Comparison of ENCODE assay signal across 8 cellular contexts in the genomic region with DNA sequence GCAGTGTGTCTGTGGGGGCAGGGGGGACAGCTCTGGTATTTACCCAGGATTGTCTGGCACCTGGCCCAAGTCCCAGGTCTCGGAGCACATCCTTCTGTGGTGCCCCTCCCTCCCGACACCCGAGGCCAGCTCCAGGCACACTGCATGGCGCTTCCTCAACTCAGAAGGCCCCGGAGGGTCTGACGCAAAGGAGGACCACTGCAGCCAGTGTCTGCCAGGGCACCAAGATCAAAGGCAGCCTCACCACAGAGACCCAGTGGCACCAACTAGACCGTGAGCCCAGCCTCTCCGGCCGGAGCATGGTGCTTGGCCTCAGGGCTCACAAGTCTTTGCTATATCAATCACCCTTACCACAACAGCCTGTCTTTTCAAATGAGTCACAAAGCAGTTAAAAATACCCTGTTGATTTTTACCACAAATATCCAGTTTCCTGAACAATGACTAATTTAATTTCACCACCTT.
DNase-seq lines count a peak whose midpoint lies in the region; ATAC-seq and TF ChIP-seq lines count a peak whose summit lies in the region.

No MANE protein-coding gene starts in this region.

- H3K4me3 Mint-ChIP-seq in endodermal cell = no peak overlapping the region
- no peak overlapping the region for H3K4me3 Mint-ChIP-seq in T-helper 17 cell

- H3K9me3 Mint-ChIP-seq in endodermal cell = no peaks in the 10 kb centered on the region

- H3K36me3 ChIP-seq in brain microvascular endothelial cell (replicated peaks) = peaks cover 43% of the 10 kb centered on the region
- peaks cover 0 to 41% of the 10 kb centered on the region in 2 donors for H3K36me3 ChIP-seq in gastroesophageal sphincter
- H3K36me3 ChIP-seq in endodermal cell (ENCODE audit: control insufficient read depth, insufficient read depth, low read length) = peaks cover 78% of the 10 kb centered on the region

- H3K27me3 ChIP-seq in brain microvascular endothelial cell (replicated peaks) = no peaks in the 10 kb centered on the region
- no peaks in the 10 kb centered on the region for H3K27me3 ChIP-seq in gastroesophageal sphincter
- H3K27me3 ChIP-seq in endodermal cell (ENCODE audit: control insufficient read depth, insufficient read depth, low read length, poor library complexity, severe bottlenecking) = no peaks in the 10 kb centered on the region

- H3K9me3 ChIP-seq in gastroesophageal sphincter = no peaks in the 10 kb centered on the region
- no peaks in the 10 kb centered on the region for H3K9me3 ChIP-seq in endodermal cell (ENCODE audit: control insufficient read depth, low read length)
- no peaks in the 10 kb centered on the region for H3K9me3 ChIP-seq in T-helper 17 cell (ENCODE audit: control insufficient read depth, low read length, poor library complexity, severe bottlenecking)

- no peak overlapping the region for H3K27ac ChIP-seq in brain microvascular endothelial cell
- peak overlapping the region; percentile 73 for H3K27ac ChIP-seq in substantia nigra (ENCODE audit: low read depth, low read length, poor library complexity, severe bottlenecking)
- H3K27ac ChIP-seq in gastroesophageal sphincter = peak overlapping the region in 1 of 4 donors; percentile 8
- no peak overlapping the region for H3K27ac ChIP-seq in endodermal cell (ENCODE audit: low read depth, low read length)

- WGBS in gastroesophageal sphincter (ENCODE audit: low coverage in 1 of 2), 2 donors = 42 to 80% methylated on average over 1 to 3 of the region's 9 CpGs
- 97% methylated on average over 9 of the region's 9 CpGs; no CpG with 5 or more reads in 1 of the 2 experiments for WGBS in endodermal cell (ENCODE audit: insufficient coverage in 1 of 2, insufficient read length in 1 of 2), 2 experiments

- H3K36me3 Mint-ChIP-seq in endodermal cell (ENCODE audit: low read depth) (peaks cover 60% of the 10 kb centered on the region), T-helper 17 cell (ENCODE audit: low read depth) (peaks cover 5% of the 10 kb centered on the region)

- no peaks in the 10 kb centered on the region for H3K27me3 Mint-ChIP-seq in endodermal cell (ENCODE audit: insufficient read depth)
- peaks cover 11% of the 10 kb centered on the region for H3K27me3 Mint-ChIP-seq in T-helper 17 cell

- H3K4me3 ChIP-seq in brain microvascular endothelial cell (ENCODE audit: low read depth, low read length) (no peak overlapping the region), gastroesophageal sphincter (no peak overlapping the region), endodermal cell (ENCODE audit: low read length) (no peak overlapping the region)

- no peak for TF ChIP-seq EP300 in gastroesophageal sphincter (IDR thresholded peaks at IDR 0.05)

- TF ChIP-seq CTCF in brain microvascular endothelial cell (IDR thresholded peaks at IDR 0.05; ENCODE audit: low read depth, low read length, missing control alignments) (no peak), gastroesophageal sphincter (IDR thresholded peaks at IDR 0.05) (no peak), endodermal cell (conservative IDR thresholded peaks at IDR 0.05) (no peak)

- H3K4me1 ChIP-seq in gastroesophageal sphincter = peaks cover 0 to 73% (median 34%) of the 10 kb centered on the region in 3 donors
- H3K4me1 ChIP-seq in endodermal cell (ENCODE audit: control insufficient read depth, insufficient read depth, low read length) = no peaks in the 10 kb centered on the region

- H3K27ac Mint-ChIP-seq in endodermal cell = no peak overlapping the region
- no peak overlapping the region for H3K27ac Mint-ChIP-seq in T-helper 17 cell

- H3K9ac ChIP-seq in endodermal cell (ENCODE audit: extremely low read depth, low read length, poor library complexity, severe bottlenecking) = no peak overlapping the region

- H3K4me1 Mint-ChIP-seq in endodermal cell = peaks cover 1% of the 10 kb centered on the region
- peaks cover 43% of the 10 kb centered on the region for H3K4me1 Mint-ChIP-seq in T-helper 17 cell

- DNase-seq in HPDE6-E6E7 (ENCODE audit: extremely low spot score) (peak; percentile 88), brain microvascular endothelial cell (peak; percentile 42), substantia nigra (lab: John Stamatoyannopoulos, UW) (peak in 1 of 49 donors; percentile 59), endodermal cell (no peak), T-helper 17 cell (no peak)

- ATAC-seq in GM18499 (IDR thresholded peaks at IDR 0.05; ENCODE audit: insufficient read depth, unreplicated experiment) (peak; percentile 67), GM21528 (IDR thresholded peaks at IDR 0.05; ENCODE audit: low FRiP score, unreplicated experiment) (peak; percentile 49), gastroesophageal sphincter (no peak), T-helper 17 cell (no peak)

- TF ChIP-seq POLR2A in gastroesophageal sphincter (IDR thresholded peaks at IDR 0.05) = no peak

- in situ Hi-C loops in brain microvascular endothelial cell (cut with HindIII; ENCODE audit: low pct_ligation_motif_present, low sequenced_read_pairs) = no loop called here

Comparison
In these comparisons a context has a peak if more than half of its experiments do, and no peak if none do; other contexts are left out.
1. ATAC-seq: peak in GM18499 (single experiment) and GM21528 (single experiment); none in gastroesophageal sphincter (single experiment) and T-helper 17 cell (single experiment).
2. DNase-seq: peak in HPDE6-E6E7 (single experiment) and brain microvascular endothelial cell (single experiment); none in endodermal cell (single experiment) and T-helper 17 cell (0 of 3).